13 cellular contexts compared by ENCODE assay signal in the genomic region with DNA sequence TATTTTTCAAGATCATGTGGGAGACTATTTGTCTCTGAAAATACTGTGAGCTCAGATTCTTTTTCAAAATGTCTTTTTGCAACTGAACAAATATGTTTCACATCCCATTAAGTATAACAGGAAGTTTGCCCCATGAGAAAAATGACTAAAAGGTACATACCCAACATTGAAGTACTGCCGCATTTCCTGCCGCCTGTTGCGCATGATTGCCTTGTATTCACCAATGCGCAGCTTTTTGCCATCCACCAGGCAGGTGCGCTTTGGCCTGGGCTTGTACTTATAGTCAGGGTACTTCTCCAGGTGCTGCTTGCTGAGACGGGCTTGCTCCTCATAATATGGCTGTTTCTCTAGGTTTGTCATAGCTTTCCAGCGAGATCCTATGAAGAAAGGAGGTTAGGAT.
DNase-seq lines count a peak whose midpoint lies in the region; ATAC-seq and TF ChIP-seq lines count a peak whose summit lies in the region.
"Had no signal": no experiment of that assay in that cellular context is flagged by ENCODE, and none has a peak within 500 bp of the region (broad histone marks: within the 10 kb centered on the region; RNA-seq: fewer than 3 reads in every experiment).

No MANE protein-coding gene starts in this region.

- H2AFZ ChIP-seq in OCI-LY1 (ENCODE audit: low read length), result no peak overlapping the region

- DNase-seq in GM12864 (ENCODE audit: low read depth) (peak; percentile 53), NCI-H187 (lab: John Stamatoyannopoulos, UW) (no peak), upper lobe of left lung (no peak), T-helper 1 cell (no peak)
- no peak for DNase-seq in NK-92 treated with Interleukin-12 subunit alpha and Interleukin-12 subunit beta, amount 100 ng/mL, for 24 hours (lab: John Stamatoyannopoulos, UW)
- DNase-seq: H9, hypothalamus, mesenchymal stem cell, SHP77 treated with DMSO at 0.1 percent for 48 hours, WERI-Rb-1 had no signal

- H3K9me3 ChIP-seq in OCI-LY1 (ENCODE audit: low read length), result no peaks in the 10 kb centered on the region
- H3K9me3 ChIP-seq in upper lobe of left lung, result no peaks in the 10 kb centered on the region

- H3K4me1 ChIP-seq in OCI-LY1 (ENCODE audit: insufficient read depth, low read length, severe bottlenecking) (peaks cover 26% of the 10 kb centered on the region), upper lobe of left lung (no peaks in the 10 kb centered on the region)

- no peak for TF ChIP-seq CTCF in GM12864 (IDR thresholded peaks at IDR 0.05; ENCODE audit: low read depth, low read length, missing control alignments)
- TF ChIP-seq CTCF in OCI-LY1 (IDR thresholded peaks at IDR 0.05; ENCODE audit: low read length), result no peak
- no peak for TF ChIP-seq CTCF in upper lobe of left lung (IDR thresholded peaks at IDR 0.05)

- H3K4me3 ChIP-seq in GM12864 (ENCODE audit: low read depth, low read length), result no peak overlapping the region
- H3K4me3 ChIP-seq in OCI-LY1 (ENCODE audit: low read depth, low read length, poor library complexity, severe bottlenecking), result no peak overlapping the region
- no peak overlapping the region for H3K4me3 ChIP-seq in upper lobe of left lung

- H3K27me3 ChIP-seq in OCI-LY1 (ENCODE audit: insufficient read depth, low read length), result no peaks in the 10 kb centered on the region
- H3K27me3 ChIP-seq in upper lobe of left lung, result no peaks in the 10 kb centered on the region

- H3K27ac ChIP-seq in OCI-LY1 (ENCODE audit: low read depth, low read length, poor library complexity, severe bottlenecking), result peak overlapping the region; percentile 79
- no peak overlapping the region for H3K27ac ChIP-seq in upper lobe of left lung
- H3K27ac ChIP-seq: WERI-Rb-1 had no signal

- no peaks in the 10 kb centered on the region for H3K9me2 ChIP-seq in OCI-LY1 (ENCODE audit: low read depth, low read length)

- no peaks in the 10 kb centered on the region for H3F3A ChIP-seq in OCI-LY1 (ENCODE audit: insufficient read depth, low read length)

- H3K4me2 ChIP-seq in OCI-LY1 (ENCODE audit: low read length), result no peak overlapping the region; the same call in 1 of the 2 replicates

- TF ChIP-seq EP300 in upper lobe of left lung (IDR thresholded peaks at IDR 0.05), result no peak

- H3K36me3 ChIP-seq in OCI-LY1 (ENCODE audit: insufficient read depth, low read length) (no peaks in the 10 kb centered on the region), upper lobe of left lung (no peaks in the 10 kb centered on the region)
- H3K36me3 ChIP-seq: WERI-Rb-1 had no signal

- TF ChIP-seq POLR2A in upper lobe of left lung (IDR thresholded peaks at IDR 0.05), result no peak

- ATAC-seq in GM19467 (IDR thresholded peaks at IDR 0.05; ENCODE audit: unreplicated experiment) (peak; percentile 72), HG03095 (IDR thresholded peaks at IDR 0.05; ENCODE audit: unreplicated experiment) (peak; percentile 89), upper lobe of left lung (ENCODE audit: low FRiP score in 2 of 2) (no peak)

- no peak overlapping the region for H3K9ac ChIP-seq in OCI-LY1 (ENCODE audit: low read length)

- no peaks in the 10 kb centered on the region for H4K20me1 ChIP-seq in OCI-LY1 (ENCODE audit: insufficient read depth, low read length)

- H3K79me2 ChIP-seq in OCI-LY1 (ENCODE audit: insufficient read depth, low read length), result no peaks in the 10 kb centered on the region

- 89 to 90% methylated on average over 7 of the region's 7 CpGs for WGBS in upper lobe of left lung, 2 donors

Comparison
In these comparisons a context has a peak if more than half of its experiments do, and no peak if none do; other contexts are left out.
1. ATAC-seq: peak in GM19467 (single experiment) and HG03095 (single experiment); none in upper lobe of left lung (0 of 2).